Comparison of ENCODE assay signal across 17 cellular contexts in genomic region chrX:69389221-69389620, GRCh38.
"Had no signal": no experiment of that assay in that cellular context is flagged by ENCODE, and none has a peak within 500 bp of the region (broad histone marks: within the 10 kb centered on the region; RNA-seq: fewer than 3 reads in every experiment).

No MANE protein-coding gene starts in this region.

- H3K4me3 ChIP-seq: SJCRH30 had no signal

- ATAC-seq: HepG2, Panc1, Right ventricle myocardium inferior, SK-N-SH treated with all-trans-retinoic acid at 6 μM for 48 hours had no signal

- H3K27me3 ChIP-seq: SJCRH30 had no signal

- H3K9me3 ChIP-seq: SJCRH30 had no signal

- H3K36me3 ChIP-seq: SJCRH30 had no signal

- H3K27ac ChIP-seq: SJCRH30 had no signal

- H3K4me1 ChIP-seq: SJCRH30 had no signal

- DNase-seq: IMR-90, Karpas-422, KG1, MM.1S, NCI-H1436, NCI-H187, NCI-H2081 treated with DMSO at 0.1 percent for 48 hours, NCI-H2171, NCI-H226, NCI-H510A, NCI-H774, SHP77 treated with DMSO at 0.1 percent for 48 hours, SJCRH30 had no signal
